In the genomic region with DNA sequence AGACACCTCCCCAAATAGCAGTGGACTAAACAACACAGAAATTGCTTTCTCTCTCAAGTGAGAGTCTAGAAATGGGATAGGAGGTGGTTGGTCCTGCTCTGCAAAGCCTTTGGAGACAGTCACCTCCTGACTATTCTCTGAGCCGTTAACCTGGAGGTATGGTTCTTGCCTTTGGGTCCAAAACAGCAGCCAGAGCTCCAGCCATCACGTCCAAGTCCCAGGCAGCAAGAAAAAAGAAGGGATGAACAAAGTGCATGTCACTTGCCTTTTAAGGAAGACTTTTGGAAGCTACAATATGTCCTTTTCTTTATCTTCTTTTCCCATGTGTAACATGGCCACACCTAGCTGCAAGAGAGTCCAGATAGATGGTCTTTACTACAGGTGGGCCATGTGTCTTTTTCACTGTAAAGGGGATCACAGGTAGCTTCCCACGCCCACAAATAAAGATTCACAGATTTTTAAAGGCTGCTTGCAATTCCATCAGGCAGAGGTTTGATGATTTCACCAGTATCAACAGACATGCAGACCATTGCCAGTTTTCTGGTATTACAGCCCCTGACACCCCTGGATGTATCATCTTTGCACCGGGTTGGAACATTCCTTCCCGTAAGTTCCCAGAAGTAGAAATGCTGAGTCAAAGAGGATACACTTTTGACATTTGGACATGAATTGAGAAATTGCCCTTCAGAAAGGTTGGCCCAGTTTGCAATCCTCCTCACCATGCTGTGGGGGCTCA, we compare ENCODE assay signal across 3 cellular contexts.
TF ChIP-seq lines count a peak whose summit lies in the region.

No MANE protein-coding gene starts in this region.

TF ChIP-seq in IMR-90, 13 proteins besides CTCF, POLR2A, EP300 and RAD21:
- TF ChIP-seq NFE2L2 (IDR thresholded peaks at IDR 0.05; ENCODE audit: low read depth, low read length) (peak; percentile 25; the same call in 1 of the 2 replicates), SMC3 (IDR thresholded peaks at IDR 0.05; ENCODE audit: low read depth, low read length) (no peak)

TF ChIP-seq in HepG2, 621 proteins besides CTCF, POLR2A, EP300 and RAD21:
- TF ChIP-seq ZNF292 (CRISPR knock-in tag; IDR thresholded peaks at IDR 0.05; ENCODE audit: borderline replicate concordance, low read depth), result no peak
- TF ChIP-seq ZMYM3 (CRISPR knock-in tag; IDR thresholded peaks at IDR 0.05), result 0 out of 2 replicates have a peak, but pooled peaks have one; percentile 17
- TF ChIP-seq ZNF569 (CRISPR knock-in tag; IDR thresholded peaks at IDR 0.05; ENCODE audit: borderline replicate concordance), result no peak
- no peak for TF ChIP-seq ZBED4 (CRISPR knock-in tag; IDR thresholded peaks at IDR 0.05; ENCODE audit: borderline replicate concordance)
- no peak for TF ChIP-seq TOE1 (CRISPR knock-in tag; IDR thresholded peaks at IDR 0.05)

TF ChIP-seq in HEK293T, 16 proteins besides CTCF, POLR2A, EP300 and RAD21:
- TF ChIP-seq ARNT (IDR thresholded peaks at IDR 0.05) (no peak), TARDBP (IDR thresholded peaks at IDR 0.05) (no peak)
